Comparison of ENCODE assay signal across 10 cellular contexts in the genomic region with DNA sequence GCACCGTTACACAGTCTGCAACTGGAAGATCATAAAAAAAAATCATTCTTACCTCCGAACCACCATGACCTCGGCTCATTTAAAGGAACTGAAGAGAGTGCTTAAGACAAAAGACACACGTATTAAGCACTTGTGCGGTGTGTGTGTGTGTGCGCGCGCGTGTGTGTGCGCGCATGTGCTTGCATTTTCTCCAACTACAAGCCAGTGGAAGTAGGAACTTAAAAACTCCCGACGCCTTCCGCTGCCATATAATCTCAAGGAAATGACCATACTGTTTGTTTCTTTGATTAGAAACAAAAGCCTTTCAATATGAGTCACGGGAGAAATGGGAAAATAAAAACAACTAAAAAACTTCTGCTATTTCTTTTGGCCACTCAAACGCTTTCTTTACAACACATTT. TPM values are rescaled to one million over a fixed set of nuclear protein-coding genes. Genes with fewer than 3 reads are reported as not detected.
DNase-seq lines count a peak whose midpoint lies in the region; ATAC-seq and TF ChIP-seq lines count a peak whose summit lies in the region.
"Had no signal": no experiment of that assay in that cellular context is flagged by ENCODE, and none has a peak within 500 bp of the region (broad histone marks: within the 10 kb centered on the region; RNA-seq: fewer than 3 reads in every experiment).

No MANE protein-coding gene starts in this region.

- no peak overlapping the region for H3K27ac ChIP-seq in CD8-positive, alpha-beta T cell (ENCODE audit: low read depth, low read length)

- no peak for DNase-seq in CD8-positive, alpha-beta T cell
- DNase-seq in MV-4-11 (lab: John Stamatoyannopoulos, UW) (peak; percentile 71), endothelial cell (ENCODE audit: low spot score) (no peak), NCI-H1105 treated with DMSO at 0.1 percent for 48 hours (lab: John Stamatoyannopoulos, UW) (no peak), Calu3 (no peak), NCI-H1048 (lab: John Stamatoyannopoulos, UW) (no peak)
- DNase-seq: Caco-2 had no signal

- no peaks in the 10 kb centered on the region for H3K36me3 ChIP-seq in CD8-positive, alpha-beta T cell (ENCODE audit: insufficient read depth, low read length)

- intact Hi-C loops in CD8-positive, alpha-beta T cell (cut with DNase I, micrococcal nuclease): no loop called here
- intact Hi-C loops in Calu3 (cut with micrococcal nuclease; ENCODE audit: unreplicated experiment): no loop called here

- no TSS peak for BruUV-seq in Calu3 (replicated peaks; lab: Mats Ljungman, UMichigan)

- CTCF ChIA-PET in CD8-positive, alpha-beta T cell (lab: Charles Lee): no interaction called here
- CTCF ChIA-PET in Calu3 (lab: Charles Lee): no interaction called here

- TF ChIP-seq CTCF in CD8-positive, alpha-beta T cell (IDR thresholded peaks at IDR 0.05): no peak
- no peak for TF ChIP-seq CTCF in endothelial cell (IDR thresholded peaks at IDR 0.05; ENCODE audit: unreplicated experiment)
- TF ChIP-seq CTCF in nephron (IDR thresholded peaks at IDR 0.05; ENCODE audit: unreplicated experiment in 3 of 3): no peak
- no peak for TF ChIP-seq CTCF in Calu3 (IDR thresholded peaks at IDR 0.05; ENCODE audit: unreplicated experiment)

- H3K27me3 ChIP-seq in CD8-positive, alpha-beta T cell (ENCODE audit: insufficient read depth, low read length): no peaks in the 10 kb centered on the region

- POLR2A ChIA-PET in CD8-positive, alpha-beta T cell (lab: Charles Lee): no interaction called here

- H3K4me1 ChIP-seq in CD8-positive, alpha-beta T cell (ENCODE audit: insufficient read depth, low read length): no peaks in the 10 kb centered on the region
- H3K4me1 ChIP-seq: Caco-2 had no signal

- no peak overlapping the region for H3K4me3 ChIP-seq in CD8-positive, alpha-beta T cell (ENCODE audit: low read depth, low read length)
- H3K4me3 ChIP-seq: K562 had no signal

- no peaks in the 10 kb centered on the region for H3K9me3 ChIP-seq in CD8-positive, alpha-beta T cell (ENCODE audit: low read length)
- H3K9me3 ChIP-seq: Caco-2 had no signal

- peak overlapping the region; percentile 30 for H3K4me3 Mint-ChIP-seq in CD8-positive, alpha-beta T cell
- H3K4me3 Mint-ChIP-seq in endothelial cell (ENCODE audit: unreplicated experiment) (peak overlapping the region; percentile 90), nephron (peak overlapping the region in 2 of 3 experiments; percentile 22 to 32), Calu3 (ENCODE audit: low read depth, unreplicated experiment) (no peak overlapping the region)

- no peak for ATAC-seq in CD8-positive, alpha-beta T cell
- no peak for ATAC-seq in GM21528 (IDR thresholded peaks at IDR 0.05; ENCODE audit: low FRiP score, unreplicated experiment)
- ATAC-seq: K562 had no signal

- H3K4me1 Mint-ChIP-seq in CD8-positive, alpha-beta T cell (ENCODE audit: low read depth): peaks cover 11% of the 10 kb centered on the region
- H3K4me1 Mint-ChIP-seq in endothelial cell (ENCODE audit: unreplicated experiment): peaks cover 43% of the 10 kb centered on the region
- peaks cover 20% of the 10 kb centered on the region for H3K4me1 Mint-ChIP-seq in nephron
- peaks cover 9% of the 10 kb centered on the region for H3K4me1 Mint-ChIP-seq in Calu3 (ENCODE audit: low read depth, unreplicated experiment)

- H3K9me3 Mint-ChIP-seq in CD8-positive, alpha-beta T cell: no peaks in the 10 kb centered on the region
- no peaks in the 10 kb centered on the region for H3K9me3 Mint-ChIP-seq in endothelial cell (ENCODE audit: unreplicated experiment)
- H3K9me3 Mint-ChIP-seq in nephron: peaks cover 3% of the 10 kb centered on the region
- H3K9me3 Mint-ChIP-seq in Calu3 (ENCODE audit: low read depth, unreplicated experiment): no peaks in the 10 kb centered on the region

- no peaks in the 10 kb centered on the region for H3K36me3 Mint-ChIP-seq in CD8-positive, alpha-beta T cell
- H3K36me3 Mint-ChIP-seq in endothelial cell (ENCODE audit: low read depth, unreplicated experiment) (peaks cover 13% of the 10 kb centered on the region), nephron (ENCODE audit: low read depth) (no peaks in the 10 kb centered on the region), Calu3 (ENCODE audit: insufficient read depth, unreplicated experiment) (no peaks in the 10 kb centered on the region)

- H3K27me3 Mint-ChIP-seq in CD8-positive, alpha-beta T cell (ENCODE audit: low read depth): peaks cover 12% of the 10 kb centered on the region
- H3K27me3 Mint-ChIP-seq in endothelial cell (ENCODE audit: unreplicated experiment): peaks cover 3% of the 10 kb centered on the region
- no peaks in the 10 kb centered on the region for H3K27me3 Mint-ChIP-seq in nephron (ENCODE audit: low read depth)
- H3K27me3 Mint-ChIP-seq in Calu3 (ENCODE audit: unreplicated experiment): no peaks in the 10 kb centered on the region

- H3K27ac Mint-ChIP-seq in CD8-positive, alpha-beta T cell: no peak overlapping the region
- H3K27ac Mint-ChIP-seq in endothelial cell (ENCODE audit: unreplicated experiment): peak overlapping the region; percentile 98
- peak overlapping the region in 1 of 3 experiments; percentile 9 for H3K27ac Mint-ChIP-seq in nephron
- no peak overlapping the region for H3K27ac Mint-ChIP-seq in Calu3 (ENCODE audit: unreplicated experiment)

RNA-seq across cellular contexts. Expression of a gene that starts 32.4 kb away (rescaled TPM):
- total RNA-seq in CD8-positive, alpha-beta T cell: 1 to 10 TPM; 5.1 to 5.4 TPM
- total RNA-seq in endothelial cell (ENCODE audit: unreplicated experiment) (102 TPM), Calu3 (2022) (13.8 and 16.7 TPM in 2 replicates)
